Comparison of ENCODE assay signal across 12 cellular contexts in the genomic region with DNA sequence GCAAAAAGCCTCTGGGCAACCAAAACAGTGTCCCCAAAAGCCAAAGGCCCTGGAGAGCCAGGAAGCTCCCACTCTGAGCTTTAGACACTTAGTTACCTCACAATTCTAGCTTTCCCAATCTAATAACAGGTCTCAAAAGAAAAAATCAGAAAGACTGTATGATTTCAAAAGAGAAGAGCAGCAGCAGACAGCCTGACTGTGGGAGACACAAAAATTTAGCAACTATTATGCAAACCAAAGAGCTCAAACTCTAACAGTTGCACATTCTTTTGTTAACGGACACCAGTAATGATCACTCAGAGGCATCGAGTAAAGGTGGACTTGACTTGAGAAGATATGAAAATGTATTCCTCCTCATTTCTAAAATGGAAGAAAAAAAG.
DNase-seq lines count a peak whose midpoint lies in the region; FAIRE-seq and TF ChIP-seq lines count a peak whose summit lies in the region.
"Had no signal": no experiment of that assay in that cellular context is flagged by ENCODE, and none has a peak within 500 bp of the region (broad histone marks: within the 10 kb centered on the region; RNA-seq: fewer than 3 reads in every experiment).

No MANE protein-coding gene starts in this region.

- no peak for TF ChIP-seq CTCF in HEK293 (tag by site-specific recombination; IDR thresholded peaks at IDR 0.05)
- TF ChIP-seq CTCF in chondrocyte (IDR thresholded peaks at IDR 0.05), result no peak
- TF ChIP-seq CTCF in neutrophil (IDR thresholded peaks at IDR 0.05), result no peak

- peak overlapping the region; percentile 39 for H3K27ac Mint-ChIP-seq in chondrocyte (ENCODE audit: unreplicated experiment)

- H3K36me3 ChIP-seq in HEK293 (ENCODE audit: control insufficient read depth in 2 of 2, insufficient read depth in 1 of 2, low read length in 2 of 2) (no peaks in the 10 kb centered on the region), neutrophil (no peaks in the 10 kb centered on the region), small intestine (ENCODE audit: control insufficient read depth in 2 of 2, insufficient read depth in 2 of 2, low read length in 2 of 2) (peaks cover 0 to 3% of the 10 kb centered on the region in 2 donors)

- POLR2A ChIA-PET in HEK293 (lab: Yijun Ruan, JAX), result no interaction called here

- no peaks in the 10 kb centered on the region for H3K27me3 Mint-ChIP-seq in chondrocyte (ENCODE audit: low read depth)

- H3K9me3 ChIP-seq in HEK293 (ENCODE audit: control insufficient read depth, insufficient read depth, low read depth, low read length) (no peaks in the 10 kb centered on the region), neutrophil (no peaks in the 10 kb centered on the region), small intestine (ENCODE audit: control insufficient read depth, low read depth) (no peaks in the 10 kb centered on the region)

- H3K27me3 ChIP-seq in neutrophil (no peaks in the 10 kb centered on the region), small intestine (ENCODE audit: control insufficient read depth in 2 of 2, insufficient read depth in 2 of 2, low read length in 2 of 2) (no peaks in the 10 kb centered on the region)

- H3K4me3 Mint-ChIP-seq in chondrocyte (ENCODE audit: unreplicated experiment), result no peak overlapping the region

- no peak overlapping the region for H3K4me3 ChIP-seq in HEK293 (ENCODE audit: low read depth, low read length)
- H3K4me3 ChIP-seq in neutrophil (ENCODE audit: low read depth in 1 of 2, low read length in 1 of 2), result no peak overlapping the region
- no peak overlapping the region for H3K4me3 ChIP-seq in small intestine (ENCODE audit: low read depth in 1 of 2, low read length in 2 of 2)

- H3K9me3 Mint-ChIP-seq in chondrocyte (ENCODE audit: low read depth), result no peaks in the 10 kb centered on the region

- peaks cover 35% of the 10 kb centered on the region for H3K4me1 Mint-ChIP-seq in chondrocyte (ENCODE audit: low read depth)

- peak; percentile 37 to 39 for DNase-seq in AML-193 (lab: John Stamatoyannopoulos, UW)
- DNase-seq in chondrocyte (ENCODE audit: low spot score), result no peak
- DNase-seq in urothelium cell line (ENCODE audit: low spot score), result no peak
- DNase-seq in small intestine, result no peak
- no peak for DNase-seq in 8988T
- no peak for DNase-seq in NCI-H748 (lab: John Stamatoyannopoulos, UW; ENCODE audit: unreplicated experiment)
- DNase-seq: NCI-H2029 treated with DMSO at 0.1 percent for 48 hours, NCI-H82 had no signal

- FAIRE-seq in urothelium cell line (lab: Jason Lieb, UNC) (no peak), small intestine (lab: Jason Lieb, UNC) (no peak)
- FAIRE-seq: G401.6 had no signal

- no peaks in the 10 kb centered on the region for H3K36me3 Mint-ChIP-seq in chondrocyte (ENCODE audit: low read depth)

- CTCF ChIA-PET in HEK293 (lab: Yijun Ruan, JAX), result interaction anchor here (0.7 to 0.8 kb wide), 2 partner anchors 9 to 58 kb away, joined by 3 read pairs; no protein-coding TSS in a partner anchor

- H3K4me1 ChIP-seq in HEK293 (ENCODE audit: control insufficient read depth, insufficient read depth, low read length), result peaks cover 16% of the 10 kb centered on the region
- H3K4me1 ChIP-seq in neutrophil (ENCODE audit: control insufficient read depth in 1 of 2, insufficient read depth in 1 of 2, low read depth in 1 of 2, low read length in 1 of 2), result peaks cover 36 to 38% of the 10 kb centered on the region in 2 experiments
- H3K4me1 ChIP-seq in small intestine (ENCODE audit: control insufficient read depth in 2 of 2, insufficient read depth in 1 of 2, low read depth in 1 of 2, low read length in 1 of 2), result no peaks in the 10 kb centered on the region

- WGBS in small intestine, 3 donors, result 84 to 91% (median 90%) methylated on average over 2 of the region's 2 CpGs

- no peak overlapping the region for H3K27ac ChIP-seq in HEK293 (ENCODE audit: extremely low read depth, low read depth, low read length)
- H3K27ac ChIP-seq in neutrophil, result peak overlapping the region; percentile 70
- no peak overlapping the region for H3K27ac ChIP-seq in small intestine (ENCODE audit: low read depth in 1 of 2, low read length in 1 of 2)
- H3K27ac ChIP-seq: VCaP had no signal

TF ChIP-seq in HEK293, 187 proteins besides CTCF, POLR2A, EP300 and RAD21:
- peak; percentile 82 for TF ChIP-seq ZNF664 (tag by site-specific recombination; IDR thresholded peaks at IDR 0.05)
- 0 out of 2 replicates have a peak, but pooled peaks have one; percentile 44 for TF ChIP-seq ZBTB8A (tag by site-specific recombination; IDR thresholded peaks at IDR 0.05)
- no peak for TF ChIP-seq ZNF23 (tag by site-specific recombination; IDR thresholded peaks at IDR 0.05; ENCODE audit: borderline replicate concordance)
- no peak for TF ChIP-seq ZNF121 (tag by site-specific recombination; IDR thresholded peaks at IDR 0.05)

Comparison
In these comparisons a context has a peak if more than half of its experiments do, and no peak if none do; other contexts are left out.
1. DNase-seq: peak in AML-193 (2 of 2); none in chondrocyte (single experiment), urothelium cell line (single experiment), small intestine (single experiment), 8988T (single experiment) and NCI-H748 (single experiment).